In genomic region chr6:169725270-169726048, GRCh38 we compare ENCODE assay signal across 8 cellular contexts. TPM values are rescaled to one million over a fixed set of nuclear protein-coding genes. Genes with fewer than 3 reads are reported as not detected.
DNase-seq lines count a peak whose midpoint lies in the region; ATAC-seq and TF ChIP-seq lines count a peak whose summit lies in the region.

No MANE protein-coding gene starts in this region.

- H3K9ac ChIP-seq in HCT116 (ENCODE audit: low read length) (peak overlapping the region; percentile 67), subcutaneous abdominal adipose tissue (ENCODE audit: low read length in 5 of 5) (peak overlapping the region in 4 of 5 donors; percentile 63 to 79 (median 73))

- no peaks in the 10 kb centered on the region for H3K9me3 ChIP-seq in HCT116 (ENCODE audit: control insufficient read depth in 1 of 2, insufficient read depth in 1 of 2, low read depth in 1 of 2, low read length in 2 of 2)
- H3K9me3 ChIP-seq in mesodermal cell (ENCODE audit: control insufficient read depth, low read length), result no peaks in the 10 kb centered on the region
- H3K9me3 ChIP-seq in subcutaneous abdominal adipose tissue (ENCODE audit: control insufficient read depth in 5 of 5, low read length in 5 of 5), result no peaks in the 10 kb centered on the region

- intact Hi-C loops in HCT116 (cut with micrococcal nuclease), result no loop called here

- H3K27ac Mint-ChIP-seq in T-helper 1 cell treated with Interleukin-12 subunit alpha and Interleukin-12 subunit beta and Interleukin-4 antibody, amounts not matched to agents 30 μg/mL and 1 μg/mL, for 36 hours, result peak overlapping the region; percentile 83
- peak overlapping the region; percentile 79 for H3K27ac Mint-ChIP-seq in endothelial cell (ENCODE audit: unreplicated experiment)

- H3K36me3 ChIP-seq in HCT116 (ENCODE audit: control insufficient read depth in 1 of 2, insufficient read depth in 2 of 2, low read length in 2 of 2), result no peaks in the 10 kb centered on the region
- H3K36me3 ChIP-seq in mesodermal cell (ENCODE audit: control insufficient read depth, insufficient read depth, low read length), result no peaks in the 10 kb centered on the region
- no peaks in the 10 kb centered on the region for H3K36me3 ChIP-seq in subcutaneous abdominal adipose tissue (ENCODE audit: control insufficient read depth in 5 of 5, insufficient read depth in 5 of 5, low read length in 5 of 5)

- CTCF ChIA-PET in AG04449 (lab: Yijun Ruan, JAX), result interaction anchor here (1.1 to 1.9 kb wide), 2 partner anchors 11 to 106 kb away, joined by 3 to 6 read pairs; no protein-coding TSS in a partner anchor
- CTCF ChIA-PET in HCT116 (lab: Charles Lee), result no interaction called here

- H3K4me2 ChIP-seq in HCT116 (ENCODE audit: low read length), result peak overlapping the region; percentile 75

- WGBS in mesodermal cell (ENCODE audit: insufficient coverage in 2 of 2), 2 experiments, result 15 to 38% methylated on average over 8 to 12 of the region's 21 CpGs

- TF ChIP-seq RAD21 in HCT116 (IDR thresholded peaks at IDR 0.05; ENCODE audit: low read depth), result no peak

- peaks cover under 1% of the 10 kb centered on the region for H3K36me3 Mint-ChIP-seq in T-helper 1 cell treated with Interleukin-12 subunit alpha and Interleukin-12 subunit beta and Interleukin-4 antibody, amounts not matched to agents 30 μg/mL and 1 μg/mL, for 36 hours (ENCODE audit: low read depth)
- peaks cover 5% of the 10 kb centered on the region for H3K36me3 Mint-ChIP-seq in endothelial cell (ENCODE audit: low read depth, unreplicated experiment)

- H3K27me3 Mint-ChIP-seq in T-helper 1 cell treated with Interleukin-12 subunit alpha and Interleukin-12 subunit beta and Interleukin-4 antibody, amounts not matched to agents 30 μg/mL and 1 μg/mL, for 36 hours (ENCODE audit: low read depth), result peaks cover 9% of the 10 kb centered on the region
- H3K27me3 Mint-ChIP-seq in endothelial cell (ENCODE audit: unreplicated experiment), result peaks cover 8% of the 10 kb centered on the region

- H3K4me3 ChIP-seq in AG04449 (ENCODE audit: low read depth, low read length) (peak overlapping the region; percentile 63), HCT116 (replicated peaks in 1 of 2; ENCODE audit: low read depth in 1 of 2, low read length in 2 of 2) (peak overlapping the region; percentile 43 to 59), mesodermal cell (ENCODE audit: extremely low read depth, insufficient read depth, low read length, poor library complexity, severe bottlenecking) (peak overlapping the region; percentile 48), subcutaneous abdominal adipose tissue (ENCODE audit: low read depth in 1 of 5, low read length in 5 of 5) (peak overlapping the region; percentile 64 to 82 (median 71))

- ATAC-seq in HCT116, result peak; percentile 37
- no peak for ATAC-seq in GM19395 (IDR thresholded peaks at IDR 0.05; ENCODE audit: unreplicated experiment)
- ATAC-seq in GM21526 (IDR thresholded peaks at IDR 0.05; ENCODE audit: low FRiP score, unreplicated experiment), result no peak

- H4K20me1 ChIP-seq in HCT116 (ENCODE audit: insufficient read depth), result 0 out of 2 replicates have a peak, but pooled peaks cover 4% of the 10 kb centered on the region

- H3K4me1 ChIP-seq in HCT116 (ENCODE audit: control insufficient read depth in 1 of 2, insufficient read depth in 2 of 2, low read length in 2 of 2), result peaks cover 19 to 27% of the 10 kb centered on the region in 2 experiments
- peaks cover 8% of the 10 kb centered on the region for H3K4me1 ChIP-seq in mesodermal cell (ENCODE audit: control insufficient read depth, insufficient read depth, low read length, poor library complexity, severe bottlenecking)
- H3K4me1 ChIP-seq in subcutaneous abdominal adipose tissue (ENCODE audit: control insufficient read depth in 5 of 5, insufficient read depth in 5 of 5, low read length in 5 of 5), result peaks cover 2 to 26% (median 23%) of the 10 kb centered on the region in 5 donors

- H3K9me2 ChIP-seq in HCT116 (ENCODE audit: insufficient read depth), result no peaks in the 10 kb centered on the region

- H3K27ac ChIP-seq in HCT116 (ENCODE audit: low read depth, low read length) (peak overlapping the region; percentile 85), mesodermal cell (ENCODE audit: low read depth, low read length, severe bottlenecking) (peak overlapping the region; percentile 98), subcutaneous abdominal adipose tissue (ENCODE audit: low read depth, low read length) (peak overlapping the region; percentile 87)

- H3K27me3 ChIP-seq in HCT116 (ENCODE audit: insufficient read depth, low read length) (no peaks in the 10 kb centered on the region), subcutaneous abdominal adipose tissue (ENCODE audit: control insufficient read depth in 5 of 5, insufficient read depth in 4 of 5, low read length in 5 of 5) (no peaks in the 10 kb centered on the region)

- no peaks in the 10 kb centered on the region for H3K9me3 Mint-ChIP-seq in T-helper 1 cell treated with Interleukin-12 subunit alpha and Interleukin-12 subunit beta and Interleukin-4 antibody, amounts not matched to agents 30 μg/mL and 1 μg/mL, for 36 hours
- no peaks in the 10 kb centered on the region for H3K9me3 Mint-ChIP-seq in endothelial cell (ENCODE audit: unreplicated experiment)

- peak overlapping the region; percentile 84 for H3K4me3 Mint-ChIP-seq in T-helper 1 cell treated with Interleukin-12 subunit alpha and Interleukin-12 subunit beta and Interleukin-4 antibody, amounts not matched to agents 30 μg/mL and 1 μg/mL, for 36 hours
- H3K4me3 Mint-ChIP-seq in endothelial cell (ENCODE audit: unreplicated experiment), result peak overlapping the region; percentile 93

- peaks cover 15% of the 10 kb centered on the region for H3K4me1 Mint-ChIP-seq in T-helper 1 cell treated with Interleukin-12 subunit alpha and Interleukin-12 subunit beta and Interleukin-4 antibody, amounts not matched to agents 30 μg/mL and 1 μg/mL, for 36 hours (ENCODE audit: low read depth)
- H3K4me1 Mint-ChIP-seq in endothelial cell (ENCODE audit: unreplicated experiment), result peaks cover 25% of the 10 kb centered on the region

- TF ChIP-seq POLR2A in HCT116 (IDR thresholded peaks at IDR 0.05; ENCODE audit: borderline replicate concordance, extremely low read depth, insufficient read depth, insufficient read length), result no peak

- DNase-seq in AG04449 (ENCODE audit: low read depth, low spot score) (no peak), HCT116 (ENCODE audit: low read depth, low spot score) (no peak), endothelial cell (ENCODE audit: low spot score) (peak; percentile 39)

- POLR2A ChIA-PET in AG04449 (lab: Yijun Ruan, JAX), result interaction anchor here (1.4 kb wide), 1 partner anchor 26 kb away, joined by 3 read pairs; the partner anchor contains the start of genes DYNLT2 and ERMARD
- POLR2A ChIA-PET in HCT116 (lab: Charles Lee), result interaction anchor here (0.7 kb wide), 1 partner anchor 26 kb away, joined by 3 read pairs; the partner anchor contains the start of genes DYNLT2 and ERMARD

- RAD21 ChIA-PET in HCT116 (lab: Charles Lee; ENCODE audit: low non-redundant PET in 1 of 2, low total read pairs in 2 of 2, uncharacterized antibody in 2 of 2, unreplicated experiment in 2 of 2), result no interaction called here

- peaks cover 30% of the 10 kb centered on the region for H3K79me2 ChIP-seq in HCT116 (ENCODE audit: insufficient read depth, low read length)

- no peak for TF ChIP-seq CTCF in AG04449 (IDR thresholded peaks at IDR 0.05; ENCODE audit: insufficient read depth, low read length, missing control alignments)
- no peak for TF ChIP-seq CTCF in HCT116 (IDR thresholded peaks at IDR 0.05 in 2 of 3, conservative IDR thresholded peaks at IDR 0.05 in 1 of 3; ENCODE audit: borderline replicate concordance in 1 of 3, insufficient read depth in 1 of 3, low read depth in 2 of 3, low read length in 2 of 3)
- no peak for TF ChIP-seq CTCF in endothelial cell (IDR thresholded peaks at IDR 0.05; ENCODE audit: unreplicated experiment)

- TSS peak; percentile 58 for BruUV-seq in HCT116 (replicated peaks; lab: Mats Ljungman, UMichigan)

- H2AFZ ChIP-seq in HCT116 (ENCODE audit: low read depth, low read length, poor library complexity, severe bottlenecking), result peak overlapping the region; percentile 30

TF ChIP-seq in HCT116, 20 proteins besides CTCF, POLR2A, EP300 and RAD21 (continues in another document):
- TF ChIP-seq MAX (IDR thresholded peaks at IDR 0.05) (peak; percentile 35; the same call in 1 of the 2 replicates), POLR2AphosphoS5 (IDR thresholded peaks at IDR 0.05; ENCODE audit: low read depth, low read length) (no peak), CEBPB (IDR thresholded peaks at IDR 0.05; ENCODE audit: low read depth) (no peak)

RNA-seq across cellular contexts. Expression of gene PHF10, which starts 1.2 kb away (rescaled TPM):
- total RNA-seq in HCT116 (2021; ENCODE audit: unreplicated experiment), result 45.5 TPM
- 22.6 and 32.7 TPM in 2 replicates for polyA plus RNA-seq in HCT116 (2012)
- total RNA-seq in endothelial cell (ENCODE audit: unreplicated experiment), result 33.6 TPM
- polyA plus RNA-seq in mesodermal cell (2013, experiment 1 of 2), result 38.7 TPM
- 43.8 TPM for polyA plus RNA-seq in mesodermal cell (2013, experiment 2 of 2)

RNA-seq across cellular contexts. Expression of gene C6orf120, which starts 23.5 kb away (rescaled TPM):
- 20.6 TPM for total RNA-seq in HCT116 (2021; ENCODE audit: unreplicated experiment)
- 8.1 and 10.4 TPM in 2 replicates for polyA plus RNA-seq in HCT116 (2012)
- 34.2 TPM for total RNA-seq in endothelial cell (ENCODE audit: unreplicated experiment)
- polyA plus RNA-seq in mesodermal cell (2013, experiment 1 of 2), result 31.6 TPM
- polyA plus RNA-seq in mesodermal cell (2013, experiment 2 of 2), result 30.6 TPM

RNA-seq across cellular contexts. Expression of gene WDR27, which starts 23.6 kb away (rescaled TPM):
- 60.6 TPM for total RNA-seq in HCT116 (2021; ENCODE audit: unreplicated experiment)
- polyA plus RNA-seq in HCT116 (2012), result 33.6 and 37.8 TPM in 2 replicates
- total RNA-seq in endothelial cell (ENCODE audit: unreplicated experiment), result 59.0 TPM
- polyA plus RNA-seq in mesodermal cell (2013, experiment 1 of 2), result 64.7 TPM
- polyA plus RNA-seq in mesodermal cell (2013, experiment 2 of 2), result 51.9 TPM

RNA-seq across cellular contexts. Expression of gene DYNLT2, which starts 25.9 kb away (rescaled TPM):
- total RNA-seq in HCT116 (2021; ENCODE audit: unreplicated experiment) (1.5 TPM), endothelial cell (ENCODE audit: unreplicated experiment) (0.62 TPM)
- polyA plus RNA-seq in HCT116 (2012), result 0.24 and 0.35 TPM in 2 replicates
- 1.1 TPM for polyA plus RNA-seq in mesodermal cell (2013, experiment 1 of 2)
- polyA plus RNA-seq in mesodermal cell (2013, experiment 2 of 2), result 1.3 TPM

RNA-seq across cellular contexts. Expression of gene ERMARD, which starts 26.0 kb away (rescaled TPM):
- total RNA-seq in HCT116 (2021; ENCODE audit: unreplicated experiment) (24.7 TPM), endothelial cell (ENCODE audit: unreplicated experiment) (24.8 TPM)
- polyA plus RNA-seq in HCT116 (2012), result 27.0 and 32.5 TPM in 2 replicates
- polyA plus RNA-seq in mesodermal cell (2013, experiment 1 of 2), result 14.9 TPM
- 14.6 TPM for polyA plus RNA-seq in mesodermal cell (2013, experiment 2 of 2)
